ENCODE assay signal across 12 cellular contexts in the genomic region with DNA sequence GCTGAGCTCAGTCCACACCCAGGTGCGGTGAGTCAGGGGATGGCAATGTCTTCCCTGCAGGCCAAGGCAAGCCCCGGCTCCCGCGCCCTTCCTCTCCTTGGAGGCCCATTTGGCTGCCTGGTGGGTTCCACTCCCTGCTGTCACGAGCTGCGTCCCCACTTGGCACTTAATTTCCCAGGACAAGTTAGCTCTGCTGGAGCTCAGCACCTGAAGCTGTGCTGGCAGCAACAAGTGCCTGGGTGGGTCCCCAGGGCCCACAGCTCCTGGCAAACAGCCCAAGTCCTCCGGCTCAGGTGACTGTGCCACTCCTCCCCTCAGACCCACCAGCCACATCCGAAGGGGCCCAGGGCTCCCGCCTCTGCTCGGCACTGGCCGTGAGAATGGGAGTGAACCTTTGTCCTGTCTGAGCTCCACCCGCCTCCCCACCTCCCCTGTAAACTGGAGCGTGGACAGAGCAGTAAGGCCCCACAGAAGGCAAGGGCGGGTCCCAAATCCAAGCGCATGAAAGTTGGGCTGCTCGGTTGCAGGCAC. TPM values are rescaled to one million over a fixed set of nuclear protein-coding genes. Genes with fewer than 3 reads are reported as not detected.
A peak's percentile ranks its signal among the peaks of the same experiment; 100 is the strongest.
DNase-seq lines count a peak whose midpoint lies in the region; ATAC-seq, FAIRE-seq and TF ChIP-seq lines count a peak whose summit lies in the region.
"Had no signal": no experiment of that assay in that cellular context is flagged by ENCODE, and none has a peak within 500 bp of the region (broad histone marks: within the 10 kb centered on the region; RNA-seq: fewer than 3 reads in every experiment).

No MANE protein-coding gene starts in this region.

- TF ChIP-seq CTCF in type B pancreatic cell (conservative IDR thresholded peaks at IDR 0.05) = no peak

- H3K27ac Mint-ChIP-seq in type B pancreatic cell = peak overlapping the region; percentile 94

- DNase-seq in DMS53 (lab: John Stamatoyannopoulos, UW) (peak; percentile 33), DMS53 treated with DMSO at 0.1 percent for 48 hours (lab: John Stamatoyannopoulos, UW; ENCODE audit: unreplicated experiment) (no peak), RCC 7860 (ENCODE audit: low spot score) (peak; percentile 24), islet precursor cell (peak; percentile 89), type B pancreatic cell (ENCODE audit: extremely low spot score, unreplicated experiment) (no peak), pons (ENCODE audit: low spot score) (no peak)
- DNase-seq in activated CD4-positive, CD25-positive, alpha-beta regulatory T cell (lab: John Stamatoyannopoulos, UW) = no peak
- DNase-seq: NCI-H1048, nucleus accumbens had no signal

- no peak for ATAC-seq in GM21423 (IDR thresholded peaks at IDR 0.05; ENCODE audit: unreplicated experiment)
- ATAC-seq: heart right ventricle had no signal

- no peaks in the 10 kb centered on the region for H3K4me1 Mint-ChIP-seq in type B pancreatic cell (ENCODE audit: unreplicated experiment)

- peak overlapping the region; percentile 39 for H3K4me3 Mint-ChIP-seq in type B pancreatic cell

- peaks cover 3% of the 10 kb centered on the region for H3K9me3 Mint-ChIP-seq in type B pancreatic cell

- no peak for FAIRE-seq in RCC 7860 (lab: Jason Lieb, UNC)
- FAIRE-seq: A204.1 had no signal

- no peaks in the 10 kb centered on the region for H3K27me3 Mint-ChIP-seq in type B pancreatic cell

- peaks cover 12% of the 10 kb centered on the region for H3K36me3 Mint-ChIP-seq in type B pancreatic cell

RNA-seq across cellular contexts. Expression of gene LAMA5, which starts 16.9 kb away (rescaled TPM):
- total RNA-seq in type B pancreatic cell (ENCODE audit: low replicate concordance) = 246 and 611 TPM in 2 replicates

RNA-seq across cellular contexts. Expression of gene RPS21, which starts 36.7 kb away (rescaled TPM):
- total RNA-seq in type B pancreatic cell (ENCODE audit: low replicate concordance) = 1,432 and 1,737 TPM in 2 replicates

RNA-seq across cellular contexts. Expression of gene ADRM1, which starts 47.4 kb away (rescaled TPM):
- 67.2 and 71.5 TPM in 2 replicates for total RNA-seq in type B pancreatic cell (ENCODE audit: low replicate concordance)

RNA-seq across cellular contexts. Expression of gene CABLES2, which starts 56.9 kb away (rescaled TPM):
- total RNA-seq in type B pancreatic cell (ENCODE audit: low replicate concordance) = 11.7 and 18.4 TPM in 2 replicates

Comparison
In these comparisons a context has a peak if more than half of its experiments do, and no peak if none do; other contexts are left out.
1. DNase-seq: peak in DMS53 (single experiment), RCC 7860 (single experiment) and islet precursor cell (single experiment); none in DMS53 treated with DMSO at 0.1 percent for 48 hours (single experiment), type B pancreatic cell (single experiment), pons (single experiment) and activated CD4-positive, CD25-positive, alpha-beta regulatory T cell (0 of 4).